Comparison of ENCODE assay signal across 20 cellular contexts in genomic region chr11:68044145-68044813, GRCh38. TPM values are rescaled to one million over a fixed set of nuclear protein-coding genes. Genes with fewer than 3 reads are reported as not detected.
DNase-seq lines count a peak whose midpoint lies in the region; ATAC-seq and TF ChIP-seq lines count a peak whose summit lies in the region.
"Had no signal": no experiment of that assay in that cellular context is flagged by ENCODE, and none has a peak within 500 bp of the region (broad histone marks: within the 10 kb centered on the region; RNA-seq: fewer than 3 reads in every experiment).

No MANE protein-coding gene starts in this region.

- H3K4me1 ChIP-seq in right cardiac atrium (ENCODE audit: control insufficient read depth, insufficient read depth, low read length): no peaks in the 10 kb centered on the region

- no peak overlapping the region for H3K4me3 ChIP-seq in right cardiac atrium (ENCODE audit: low read length)
- H3K4me3 ChIP-seq: gastroesophageal sphincter, GM23248, skin epidermis had no signal

- ATAC-seq in right cardiac atrium (no peak), Right ventricle myocardium superior (ENCODE audit: poor library complexity) (no peak)
- ATAC-seq: gastroesophageal sphincter, T-cell had no signal

- H3K9me3 Mint-ChIP-seq in chondrocyte (ENCODE audit: low read depth): no peaks in the 10 kb centered on the region
- H3K9me3 Mint-ChIP-seq in activated T-cell treated with anti-CD3 and anti-CD28 coated beads, Interleukin-2, amount 50 U/mL, for 24 hours: no peaks in the 10 kb centered on the region
- H3K9me3 Mint-ChIP-seq: activated naive CD8-positive, alpha-beta T cell treated with anti-CD3 and anti-CD28 coated beads, Interleukin-2, amount 10 ng/mL, durations not matched to agents 7 days and 5 days; memory B cell; stimulated activated naive CD8-positive, alpha-beta T cell treated with anti-CD3 and anti-CD28 coated beads, Interleukin-15, Interleukin-2, amounts not matched to agents 100 ng/mL and 50 ng/mL, for 24 hours; T-cell had no signal

- no peaks in the 10 kb centered on the region for H3K27me3 Mint-ChIP-seq in chondrocyte (ENCODE audit: low read depth)
- no peaks in the 10 kb centered on the region for H3K27me3 Mint-ChIP-seq in activated T-cell treated with anti-CD3 and anti-CD28 coated beads, Interleukin-2, amount 50 U/mL, for 24 hours
- H3K27me3 Mint-ChIP-seq: activated naive CD8-positive, alpha-beta T cell treated with anti-CD3 and anti-CD28 coated beads, Interleukin-2, amount 10 ng/mL, durations not matched to agents 7 days and 5 days; memory B cell; stimulated activated naive CD8-positive, alpha-beta T cell treated with anti-CD3 and anti-CD28 coated beads, Interleukin-15, Interleukin-2, amounts not matched to agents 100 ng/mL and 50 ng/mL, for 24 hours; T-cell had no signal

- H3K27ac ChIP-seq in right cardiac atrium (ENCODE audit: low read length): no peak overlapping the region
- H3K27ac ChIP-seq: GM23248 had no signal

- 90% methylated on average over 24 of the region's 24 CpGs for WGBS in right cardiac atrium

- H3K9me3 ChIP-seq in right cardiac atrium (ENCODE audit: control insufficient read depth, low read length): no peaks in the 10 kb centered on the region
- H3K9me3 ChIP-seq: gastroesophageal sphincter had no signal

- no peaks in the 10 kb centered on the region for H3K36me3 Mint-ChIP-seq in chondrocyte (ENCODE audit: low read depth)
- H3K36me3 Mint-ChIP-seq in activated T-cell treated with anti-CD3 and anti-CD28 coated beads, Interleukin-2, amount 50 U/mL, for 24 hours (ENCODE audit: low read depth): peaks cover 63% of the 10 kb centered on the region

- no peaks in the 10 kb centered on the region for H3K27me3 ChIP-seq in right cardiac atrium (ENCODE audit: control insufficient read depth, insufficient read depth)
- H3K27me3 ChIP-seq: gastroesophageal sphincter had no signal

- peak; percentile 21 for TF ChIP-seq CTCF in chondrocyte (IDR thresholded peaks at IDR 0.05)

- H3K27ac Mint-ChIP-seq in chondrocyte (ENCODE audit: unreplicated experiment): no peak overlapping the region
- H3K27ac Mint-ChIP-seq in activated T-cell treated with anti-CD3 and anti-CD28 coated beads, Interleukin-2, amount 50 U/mL, for 24 hours: no peak overlapping the region
- H3K27ac Mint-ChIP-seq: activated naive CD8-positive, alpha-beta T cell treated with anti-CD3 and anti-CD28 coated beads, Interleukin-2, amount 10 ng/mL, durations not matched to agents 7 days and 5 days; memory B cell; stimulated activated naive CD8-positive, alpha-beta T cell treated with anti-CD3 and anti-CD28 coated beads, Interleukin-15, Interleukin-2, amounts not matched to agents 100 ng/mL and 50 ng/mL, for 24 hours; T-cell had no signal

- DNase-seq in right cardiac atrium (peak in 2 of 3 donors; percentile 9 to 46), Right ventricle myocardium superior (no peak), NCI-H510A (lab: John Stamatoyannopoulos, UW) (peak; percentile 78), chondrocyte (ENCODE audit: low spot score) (peak; percentile 83), C1 segment of cervical spinal cord (lab: John Stamatoyannopoulos, UW) (no peak), DMS114 treated with DMSO at 0.1 percent for 48 hours (lab: John Stamatoyannopoulos, UW; ENCODE audit: unreplicated experiment) (no peak)
- no peak for DNase-seq in activated T-cell treated with anti-CD3 and anti-CD28 coated beads, Interleukin-2, amount 50 U/mL, for 48 hours
- no peak for DNase-seq in activated T-cell treated with anti-CD3 and anti-CD28 coated beads, Interleukin-2, amount 50 U/mL, for 24 hours
- DNase-seq: activated CD4-positive, alpha-beta T cell treated with anti-CD3 and anti-CD28 coated beads for 1 hour; activated naive CD8-positive, alpha-beta T cell treated with anti-CD3 and anti-CD28 coated beads, Interleukin-2, amount 10 ng/mL, durations not matched to agents 7 days and 5 days; Calu3; cerebellar nuclear complex; NCI-H2227 treated with DMSO at 0.1 percent for 48 hours; T-cell had no signal

- peaks cover 18% of the 10 kb centered on the region for H3K4me1 Mint-ChIP-seq in chondrocyte (ENCODE audit: low read depth)
- H3K4me1 Mint-ChIP-seq in activated T-cell treated with anti-CD3 and anti-CD28 coated beads, Interleukin-2, amount 50 U/mL, for 24 hours (ENCODE audit: low read depth): peaks cover 15% of the 10 kb centered on the region

- intact Hi-C loops in right cardiac atrium (cut with DNase I): no loop called here
- intact Hi-C loops in Right ventricle myocardium superior (cut with DNase I): no loop called here

- no peak overlapping the region for H3K4me3 Mint-ChIP-seq in chondrocyte (ENCODE audit: unreplicated experiment)
- H3K4me3 Mint-ChIP-seq in activated T-cell treated with anti-CD3 and anti-CD28 coated beads, Interleukin-2, amount 50 U/mL, for 24 hours: no peak overlapping the region
- H3K4me3 Mint-ChIP-seq: activated naive CD8-positive, alpha-beta T cell treated with anti-CD3 and anti-CD28 coated beads, Interleukin-2, amount 10 ng/mL, durations not matched to agents 7 days and 5 days; memory B cell; stimulated activated naive CD8-positive, alpha-beta T cell treated with anti-CD3 and anti-CD28 coated beads, Interleukin-15, Interleukin-2, amounts not matched to agents 100 ng/mL and 50 ng/mL, for 24 hours; T-cell had no signal

RNA-seq across cellular contexts. Expression of gene TCIRG1, which starts 5.5 kb away (rescaled TPM):
- total RNA-seq in right cardiac atrium (10 to 100 TPM; 23.4 to 40.2 (median 36.6) TPM), Right ventricle myocardium superior (22.3 TPM), chondrocyte (52.3 to 73.2 TPM (median 66.5 TPM) in 3 replicates)
- polyA plus RNA-seq in right cardiac atrium: 38.3 TPM

RNA-seq across cellular contexts. Expression of gene NDUFS8, which starts 13.8 kb away (rescaled TPM):
- total RNA-seq in right cardiac atrium: 100 to 1,000 TPM; 334 to 454 (median 391) TPM
- 642 TPM for polyA plus RNA-seq in right cardiac atrium
- 474 TPM for total RNA-seq in Right ventricle myocardium superior
- 140 to 172 TPM (median 143 TPM) in 3 replicates for total RNA-seq in chondrocyte

RNA-seq across cellular contexts. Expression of gene ALDH3B1, which starts 34.2 kb away (rescaled TPM):
- total RNA-seq in right cardiac atrium (1 to 10 TPM; 3.8 to 5.7 (median 4.9) TPM), Right ventricle myocardium superior (4.4 TPM), chondrocyte (10.8 to 14.3 TPM (median 13.1 TPM) in 3 replicates)
- polyA plus RNA-seq in right cardiac atrium: 2.9 TPM
- polyA plus RNA-seq: neural cell had no signal

RNA-seq across cellular contexts. Expression of gene UNC93B1, which starts 40.4 kb away (rescaled TPM):
- total RNA-seq in right cardiac atrium (10 to 100 TPM in 3 of 4 donors, 1 to 10 TPM in 1; 9.0 to 13.2 (median 11.9) TPM), Right ventricle myocardium superior (7.3 TPM), chondrocyte (14.4 to 16.6 TPM (median 15.9 TPM) in 3 replicates)
- 6.9 TPM for polyA plus RNA-seq in right cardiac atrium

Comparison
In these comparisons a context has a peak if more than half of its experiments do, and no peak if none do; other contexts are left out.
1. DNase-seq: peak in right cardiac atrium (2 of 3), NCI-H510A (single experiment) and chondrocyte (single experiment); none in Right ventricle myocardium superior (single experiment), activated T-cell treated with anti-CD3 and anti-CD28 coated beads, Interleukin-2, amount 50 U/mL, for 48 hours (0 of 2), activated T-cell treated with anti-CD3 and anti-CD28 coated beads, Interleukin-2, amount 50 U/mL, for 24 hours (single experiment), C1 segment of cervical spinal cord (0 of 14) and DMS114 treated with DMSO at 0.1 percent for 48 hours (single experiment).